ENCODE assay signal across 15 cellular contexts in the genomic region with DNA sequence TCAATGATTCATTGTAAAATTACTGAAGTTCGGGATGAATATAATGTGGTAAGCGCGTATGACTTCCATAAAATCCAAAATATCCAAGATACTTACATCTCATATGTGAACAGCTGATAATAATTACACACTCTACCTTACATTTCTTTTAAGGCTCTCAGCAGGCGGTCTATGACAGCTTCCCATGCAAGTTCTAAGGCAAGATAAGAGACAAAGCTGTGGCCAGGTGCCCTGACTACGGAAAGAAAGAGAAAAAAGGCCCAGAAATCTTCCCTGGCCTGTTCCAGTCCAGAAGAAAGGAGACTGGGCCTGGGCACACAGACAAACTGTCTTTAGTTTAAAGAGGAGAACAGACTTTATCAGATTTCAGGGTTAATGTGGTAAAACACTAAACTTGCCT.
"Had no signal": no experiment of that assay in that cellular context is flagged by ENCODE, and none has a peak within 500 bp of the region (broad histone marks: within the 10 kb centered on the region; RNA-seq: fewer than 3 reads in every experiment).

No MANE protein-coding gene starts in this region.

- H3K4me3 ChIP-seq: heart right ventricle, spleen, testis, tibial nerve had no signal

- H3K4me1 Mint-ChIP-seq: stimulated activated naive CD8-positive, alpha-beta T cell treated with anti-CD3 and anti-CD28 coated beads, Interleukin-15, amount 100 ng/mL, for 72 hours had no signal

- H3K27me3 ChIP-seq: heart right ventricle, spleen, testis, tibial nerve had no signal

- H3K9me3 Mint-ChIP-seq: dendritic cell treated with granulocyte-macrophage colony-stimulating factor and Interleukin-4, amounts not matched to agents 40 ng/mL and 50 ng/mL, for 4 days; natural killer cell treated with Interleukin-12 subunit alpha and Interleukin-12 subunit beta and Interleukin-15 and Interleukin-18, amount 100 ng/mL, for 72 hours; stimulated activated naive B cell treated with anti-CD40 and anti-IgM and Interleukin-4, amounts not matched to agents 10 μg/mL and 1 μg/mL and 100 μg/mL, for 72 hours; stimulated activated naive CD8-positive, alpha-beta T cell treated with anti-CD3 and anti-CD28 coated beads, Interleukin-15, amount 100 ng/mL, for 72 hours had no signal

- H3K36me3 Mint-ChIP-seq: natural killer cell treated with Interleukin-12 subunit alpha and Interleukin-12 subunit beta and Interleukin-15 and Interleukin-18, amount 100 ng/mL, for 72 hours had no signal

- H3K9me3 ChIP-seq: heart right ventricle, spleen, testis, tibial nerve had no signal

- H3K27ac ChIP-seq: heart right ventricle, spleen, testis, tibial nerve had no signal

- H3K36me3 ChIP-seq: tibial nerve had no signal

- H3K4me3 Mint-ChIP-seq: dendritic cell treated with granulocyte-macrophage colony-stimulating factor and Interleukin-4, amounts not matched to agents 40 ng/mL and 50 ng/mL, for 4 days; natural killer cell treated with Interleukin-12 subunit alpha and Interleukin-12 subunit beta and Interleukin-15 and Interleukin-18, amount 100 ng/mL, for 72 hours; stimulated activated naive B cell treated with anti-CD40 and anti-IgM and Interleukin-4, amounts not matched to agents 10 μg/mL and 1 μg/mL and 100 μg/mL, for 72 hours; stimulated activated naive CD8-positive, alpha-beta T cell treated with anti-CD3 and anti-CD28 coated beads, Interleukin-15, amount 100 ng/mL, for 72 hours had no signal

- ATAC-seq: heart right ventricle; natural killer cell treated with Interleukin-12 subunit alpha and Interleukin-12 subunit beta and Interleukin-15 and Interleukin-18, amount 100 ng/mL, for 72 hours; sciatic nerve; stimulated activated naive B cell treated with anti-CD40 and anti-IgM and Interleukin-4, amounts not matched to agents 10 μg/mL and 1 μg/mL and 100 μg/mL, for 72 hours; stimulated activated naive CD8-positive, alpha-beta T cell treated with anti-CD3 and anti-CD28 coated beads, Interleukin-15, amount 100 ng/mL, for 72 hours had no signal

- H3K4me1 ChIP-seq: spleen, testis, tibial nerve had no signal

- H3K27ac Mint-ChIP-seq: dendritic cell treated with granulocyte-macrophage colony-stimulating factor and Interleukin-4, amounts not matched to agents 40 ng/mL and 50 ng/mL, for 4 days; natural killer cell treated with Interleukin-12 subunit alpha and Interleukin-12 subunit beta and Interleukin-15 and Interleukin-18, amount 100 ng/mL, for 72 hours; stimulated activated naive B cell treated with anti-CD40 and anti-IgM and Interleukin-4, amounts not matched to agents 10 μg/mL and 1 μg/mL and 100 μg/mL, for 72 hours; stimulated activated naive CD8-positive, alpha-beta T cell treated with anti-CD3 and anti-CD28 coated beads, Interleukin-15, amount 100 ng/mL, for 72 hours had no signal

- DNase-seq: foreskin melanocyte; heart right ventricle; hypothalamus; kidney glomerular epithelial cell; spleen; stimulated activated CD4-positive, alpha-beta T cell treated with anti-CD3 and anti-CD28 coated beads, Interleukin-15, amount 100 ng/mL, for 24 hours; stimulated activated CD4-positive, alpha-beta T cell treated with anti-CD3 and anti-CD28 coated beads, Interleukin-1b, Interleukin-23, amount 100 ng/mL, for 48 hours; stimulated activated CD4-positive, alpha-beta T cell treated with anti-CD3 and anti-CD28 coated beads, Interleukin-4, amount 100 ng/mL, for 4 hours; stimulated activated naive B cell treated with anti-CD40 and anti-IgM and Interleukin-4, amounts not matched to agents 10 μg/mL and 1 μg/mL and 100 μg/mL, for 72 hours; stimulated activated naive CD8-positive, alpha-beta T cell treated with anti-CD3 and anti-CD28 coated beads, Interleukin-15, amount 100 ng/mL, for 72 hours; testis had no signal

- H3K27me3 Mint-ChIP-seq: dendritic cell treated with granulocyte-macrophage colony-stimulating factor and Interleukin-4, amounts not matched to agents 40 ng/mL and 50 ng/mL, for 4 days; natural killer cell treated with Interleukin-12 subunit alpha and Interleukin-12 subunit beta and Interleukin-15 and Interleukin-18, amount 100 ng/mL, for 72 hours; stimulated activated naive B cell treated with anti-CD40 and anti-IgM and Interleukin-4, amounts not matched to agents 10 μg/mL and 1 μg/mL and 100 μg/mL, for 72 hours; stimulated activated naive CD8-positive, alpha-beta T cell treated with anti-CD3 and anti-CD28 coated beads, Interleukin-15, amount 100 ng/mL, for 72 hours had no signal
